23 cellular contexts compared by ENCODE assay signal in the genomic region with DNA sequence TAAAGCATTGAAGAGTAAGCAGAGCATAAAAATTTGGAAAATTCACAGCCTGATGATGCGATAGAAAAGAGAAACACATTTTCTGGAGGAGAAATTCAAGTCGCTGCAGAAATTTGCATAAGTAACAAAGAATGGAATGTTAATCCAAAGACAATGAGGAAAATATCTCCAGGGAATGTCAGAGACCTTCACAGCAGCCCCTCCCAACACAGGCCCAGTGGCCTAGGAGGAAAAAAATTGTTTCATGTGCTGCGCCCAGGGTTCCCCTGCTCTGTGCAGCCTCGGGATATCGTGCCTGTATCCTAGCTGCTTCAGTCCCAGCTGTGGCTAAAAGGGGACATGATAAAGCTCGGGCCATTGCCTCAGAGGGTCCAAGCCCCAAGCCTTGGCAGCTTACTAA.
DNase-seq lines count a peak whose midpoint lies in the region; ATAC-seq, FAIRE-seq and TF ChIP-seq lines count a peak whose summit lies in the region.
"Had no signal": no experiment of that assay in that cellular context is flagged by ENCODE, and none has a peak within 500 bp of the region (broad histone marks: within the 10 kb centered on the region; RNA-seq: fewer than 3 reads in every experiment).

No MANE protein-coding gene starts in this region.

- ATAC-seq in WTC11 (peak; percentile 81), HG03175 (IDR thresholded peaks at IDR 0.05; ENCODE audit: unreplicated experiment) (no peak)

- no peaks in the 10 kb centered on the region for H3K79me1 ChIP-seq in H9 (ENCODE audit: insufficient read depth, low read depth, low read length, poor library complexity, severe bottlenecking)

- no peak overlapping the region for H4K8ac ChIP-seq in H9 (replicated peaks; ENCODE audit: insufficient read length, low read depth, low read length)

- WGBS in H9 (ENCODE audit: extremely low coverage, insufficient read length, low lambda C conversion rate) = no CpG with 5 or more reads among the region's 6 CpGs

- no peak overlapping the region for H2BK20ac ChIP-seq in H9 (ENCODE audit: low read depth, low read length, poor library complexity, severe bottlenecking)

- no peaks in the 10 kb centered on the region for H3K36me3 ChIP-seq in MG63
- H3K36me3 ChIP-seq: BE2C had no signal

- no peak for DNase-seq in H9
- no peak for DNase-seq in WTC11 (ENCODE audit: low spot score)
- DNase-seq in iPS DF 4.7 (ENCODE audit: extremely low read depth, low spot score) = peak; percentile 3
- no peak for DNase-seq in frontal cortex (ENCODE audit: low spot score in 2 of 2)
- no peak for DNase-seq in NCI-H2107 (lab: John Stamatoyannopoulos, UW)
- no peak for DNase-seq in MG63
- DNase-seq: BE2C; CD4-positive, alpha-beta memory T cell; COR-L47; DMS153; DMS79 treated with DMSO at 0.1 percent for 48 hours; EL; GDM1; IMR-90; KBM-7 had no signal

- H2BK120ac ChIP-seq in H9 (ENCODE audit: low read depth, low read length, poor library complexity, severe bottlenecking) = no peak overlapping the region

- no peaks in the 10 kb centered on the region for H3K79me2 ChIP-seq in H9 (ENCODE audit: insufficient read depth, low read length)

- H3K4me3 ChIP-seq in MG63 = no peak overlapping the region

- H3K9me3 Mint-ChIP-seq in H9 = peaks cover 17 to 24% of the 10 kb centered on the region in 2 experiments
- peaks cover 29% of the 10 kb centered on the region for H3K9me3 Mint-ChIP-seq in WTC11

- no peak overlapping the region for H3K4me3 Mint-ChIP-seq in H9
- H3K4me3 Mint-ChIP-seq in WTC11 = no peak overlapping the region
- H3K4me3 Mint-ChIP-seq: CD4-positive, alpha-beta memory T cell had no signal

- peaks cover 16 to 30% (median 17%) of the 10 kb centered on the region in 3 experiments for H3K36me3 Mint-ChIP-seq in H9 (ENCODE audit: insufficient read depth in 1 of 3, low read depth in 3 of 3)
- peaks cover 21% of the 10 kb centered on the region for H3K36me3 Mint-ChIP-seq in WTC11

- H3K27me3 ChIP-seq in H9 (ENCODE audit: insufficient read depth, low read length) = no peaks in the 10 kb centered on the region
- H3K27me3 ChIP-seq in MG63 = no peaks in the 10 kb centered on the region
- H3K27me3 ChIP-seq: BE2C had no signal

- no peak overlapping the region for H4K5ac ChIP-seq in H9 (ENCODE audit: insufficient read length, low read depth, low read length)

- no peak overlapping the region for H3K27ac ChIP-seq in H9 (ENCODE audit: insufficient read length, low read depth, low read length)
- H3K27ac ChIP-seq: C4-2B, HL-60 had no signal

- POLR2A ChIA-PET in WTC11 (lab: Charles Lee) = no interaction called here

- H3K27me3 Mint-ChIP-seq in H9 (ENCODE audit: low read depth) (no peaks in the 10 kb centered on the region), WTC11 (ENCODE audit: low read depth) (no peaks in the 10 kb centered on the region)
- H3K27me3 Mint-ChIP-seq: CD4-positive, alpha-beta memory T cell had no signal

- H3K4me2 ChIP-seq in H9 (ENCODE audit: insufficient read depth, insufficient read length, low read length) = no peak overlapping the region

- no peak overlapping the region for H2BK15ac ChIP-seq in H9 (ENCODE audit: low read depth, low read length)

- H2AK5ac ChIP-seq in H9 (ENCODE audit: insufficient read length, low read length) = no peak overlapping the region

- H3K4ac ChIP-seq in H9 (ENCODE audit: low read depth, low read length) = no peak overlapping the region

- H4K20me1 ChIP-seq in H9 (ENCODE audit: control insufficient read depth, insufficient read depth, insufficient read length) = no peaks in the 10 kb centered on the region

- no peak overlapping the region for H3K18ac ChIP-seq in H9 (ENCODE audit: insufficient read length, low read depth, low read length)

- H3K9me3 ChIP-seq in H9 (ENCODE audit: control insufficient read depth, low read depth, low read length) = peaks cover 13% of the 10 kb centered on the region
- no peaks in the 10 kb centered on the region for H3K9me3 ChIP-seq in MG63
- H3K9me3 ChIP-seq: BE2C had no signal

- no peak overlapping the region for H2BK12ac ChIP-seq in H9 (ENCODE audit: insufficient read length, low read depth, low read length)

- H3K9ac ChIP-seq in H9 (ENCODE audit: extremely low read depth, insufficient read length, low read length) = no peak overlapping the region

- H3K4me1 ChIP-seq in H9 (ENCODE audit: insufficient read depth, low read length) = no peaks in the 10 kb centered on the region
- H3K4me1 ChIP-seq: BE2C had no signal

- H2AFZ ChIP-seq in H9 (ENCODE audit: low read length) = no peak overlapping the region

- FAIRE-seq in frontal cortex (lab: Jason Lieb, UNC) = no peak
- FAIRE-seq: A204.1, D721Med, GM12892, GM19239, H54 had no signal

- no peak overlapping the region for H4K91ac ChIP-seq in H9 (ENCODE audit: insufficient read length, low read depth, low read length)

- no peak for TF ChIP-seq CTCF in H9 (conservative IDR thresholded peaks at IDR 0.05)
- no peak for TF ChIP-seq CTCF in WTC11 (IDR thresholded peaks at IDR 0.05)

- peak overlapping the region; percentile 66 to 87 (median 84); a peak in 6 of 7 replicates for H3K27ac Mint-ChIP-seq in H9
- no peak overlapping the region; the same call in 1 of the 2 replicates for H3K27ac Mint-ChIP-seq in WTC11

- no peak overlapping the region for H3K23ac ChIP-seq in H9 (ENCODE audit: insufficient read length, low read depth, low read length)

- H3K23me2 ChIP-seq in H9 (ENCODE audit: insufficient read length, low read depth, low read length, poor library complexity, severe bottlenecking) = no peaks in the 10 kb centered on the region

- no peak overlapping the region for H2BK5ac ChIP-seq in H9 (ENCODE audit: insufficient read length, low read length)

- H3K56ac ChIP-seq in H9 (ENCODE audit: insufficient read length, low read depth, low read length) = no peak overlapping the region

- CTCF ChIA-PET in WTC11 (lab: Charles Lee) = no interaction called here

- H3T11ph ChIP-seq in H9 (ENCODE audit: low read length) = no peak overlapping the region

- H3K4me1 Mint-ChIP-seq in H9 (peaks cover 13% of the 10 kb centered on the region in 2 experiments), WTC11 (peaks cover 6% of the 10 kb centered on the region)

- no peak overlapping the region; the same call in 1 of the 2 replicates for H3K14ac ChIP-seq in H9 (ENCODE audit: insufficient read depth, low read length)

TF ChIP-seq in WTC11, 78 proteins besides CTCF, POLR2A, EP300 and RAD21:
- TF ChIP-seq ZNF317 (CRISPR knock-in tag; IDR thresholded peaks at IDR 0.05; ENCODE audit: borderline replicate concordance, low read depth) (no peak), FOXJ3 (CRISPR knock-in tag; IDR thresholded peaks at IDR 0.05; ENCODE audit: borderline replicate concordance) (no peak), FOXK1 (CRISPR knock-in tag; IDR thresholded peaks at IDR 0.05) (no peak)
